Comparison of ENCODE assay signal across 20 cellular contexts in the genomic region with DNA sequence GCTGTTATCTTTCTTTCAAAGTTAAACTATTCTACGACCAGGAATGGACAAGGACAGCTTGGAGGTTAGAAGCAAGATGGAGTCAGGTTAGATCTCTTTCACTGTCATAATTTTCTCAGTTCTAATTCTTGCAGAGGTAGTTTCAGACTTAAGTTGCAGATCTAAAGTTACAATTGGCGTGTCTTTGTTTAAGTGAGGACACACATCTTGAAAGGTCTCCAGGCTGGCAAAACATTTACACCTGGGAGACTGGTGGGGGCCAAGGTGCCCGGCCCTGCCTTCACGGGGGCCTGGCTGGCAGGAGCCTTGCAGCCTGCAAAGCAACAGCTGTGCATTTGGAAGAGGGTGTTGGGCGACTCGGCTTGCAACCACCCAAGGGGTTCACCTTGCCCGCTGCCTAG. TPM values are rescaled to one million over a fixed set of nuclear protein-coding genes. Genes with fewer than 3 reads are reported as not detected.
A peak's percentile ranks its signal among the peaks of the same experiment; 100 is the strongest.
DNase-seq lines count a peak whose midpoint lies in the region; ATAC-seq, FAIRE-seq and TF ChIP-seq lines count a peak whose summit lies in the region.
"Had no signal": no experiment of that assay in that cellular context is flagged by ENCODE, and none has a peak within 500 bp of the region (broad histone marks: within the 10 kb centered on the region; RNA-seq: fewer than 3 reads in every experiment).

No MANE protein-coding gene starts in this region.

- H3K36me3 ChIP-seq in sigmoid colon, result no peaks in the 10 kb centered on the region
- H3K36me3 ChIP-seq in gastroesophageal sphincter, result no peaks in the 10 kb centered on the region

- intact Hi-C loops in activated B cell treated with CpG ODN at 0.5 μM for 24 hours (cut with micrococcal nuclease), result loop anchor here (5.0 kb wide), 2 partner anchors 37 to 1517 kb away; a partner anchor contains a TSS
- intact Hi-C loops in sigmoid colon (cut with DNase I), result loop anchor here (2.0 kb wide), 1 partner anchor 24 kb away; no protein-coding TSS in a partner anchor

- no peaks in the 10 kb centered on the region for H3K9me3 Mint-ChIP-seq in activated T-cell treated with anti-CD3 and anti-CD28 coated beads, Interleukin-2, amount 50 U/mL, for 24 hours
- H3K9me3 Mint-ChIP-seq in activated B cell treated with CpG ODN at 0.5 μM for 24 hours (no peaks in the 10 kb centered on the region), glutamatergic neuron (ENCODE audit: unreplicated experiment) (no peaks in the 10 kb centered on the region)
- H3K9me3 Mint-ChIP-seq: HFFc6 had no signal

- peaks cover 24% of the 10 kb centered on the region for H3K4me1 Mint-ChIP-seq in activated T-cell treated with anti-CD3 and anti-CD28 coated beads, Interleukin-2, amount 50 U/mL, for 24 hours (ENCODE audit: low read depth)
- H3K4me1 Mint-ChIP-seq in activated B cell treated with CpG ODN at 0.5 μM for 24 hours (peaks cover 12% of the 10 kb centered on the region), glutamatergic neuron (ENCODE audit: low read depth, unreplicated experiment) (peaks cover 11% of the 10 kb centered on the region)

- H3K27me3 Mint-ChIP-seq in activated T-cell treated with anti-CD3 and anti-CD28 coated beads, Interleukin-2, amount 50 U/mL, for 24 hours, result no peaks in the 10 kb centered on the region
- H3K27me3 Mint-ChIP-seq in activated B cell treated with CpG ODN at 0.5 μM for 24 hours (no peaks in the 10 kb centered on the region), glutamatergic neuron (ENCODE audit: unreplicated experiment) (no peaks in the 10 kb centered on the region)

- TF ChIP-seq EP300 in sigmoid colon (IDR thresholded peaks at IDR 0.05) (no peak), gastroesophageal sphincter (IDR thresholded peaks at IDR 0.05) (no peak)

- TF ChIP-seq POLR2A in sigmoid colon (IDR thresholded peaks at IDR 0.05) (no peak), GM12891 (IDR thresholded peaks at IDR 0.05; ENCODE audit: low read depth, low read length) (no peak), gastroesophageal sphincter (IDR thresholded peaks at IDR 0.05) (no peak)

- POLR2A ChIA-PET in activated B cell treated with CpG ODN at 0.5 μM for 24 hours (lab: Charles Lee), result interaction anchor here (2.2 kb wide), 1 partner anchor 25 kb away, joined by 18 read pairs; a partner anchor contains a TSS

- H3K27me3 ChIP-seq in sigmoid colon (no peaks in the 10 kb centered on the region), gastroesophageal sphincter (no peaks in the 10 kb centered on the region)

- H3K4me3 ChIP-seq in sigmoid colon, result no peak overlapping the region
- H3K4me3 ChIP-seq in gastroesophageal sphincter, result no peak overlapping the region

- DNase-seq in activated T-cell treated with anti-CD3 and anti-CD28 coated beads, Interleukin-2, amount 50 U/mL, for 24 hours, result no peak
- no peak for DNase-seq in activated T-cell treated with anti-CD3 and anti-CD28 coated beads, Interleukin-2, amount 50 U/mL, for 48 hours
- DNase-seq in activated B cell treated with CpG ODN at 0.5 μM for 24 hours (no peak), glutamatergic neuron (no peak), sigmoid colon (peak; percentile 47), GM12891 (ENCODE audit: insufficient read length, low spot score) (no peak), NCI-H1105 (lab: John Stamatoyannopoulos, UW) (no peak)
- DNase-seq: activated CD4-positive, CD25-positive, alpha-beta regulatory T cell; activated T-cell treated with anti-CD3 and anti-CD28 coated beads, Interleukin-2, amount 50 U/mL, for 1 hour; anterior cingulate cortex; HFFc6; hippocampal formation; kidney glomerular epithelial cell; mesendoderm; NCI-H1436 treated with DMSO at 0.1 percent for 48 hours; nucleus accumbens; stimulated activated CD4-positive, alpha-beta T cell treated with anti-CD3 and anti-CD28 coated beads, Interleukin-1b, Interleukin-23, amount 100 ng/mL, for 48 hours; substantia nigra had no signal

- peak overlapping the region; percentile 26 for H3K27ac Mint-ChIP-seq in activated T-cell treated with anti-CD3 and anti-CD28 coated beads, Interleukin-2, amount 50 U/mL, for 24 hours
- no peak overlapping the region for H3K27ac Mint-ChIP-seq in activated B cell treated with CpG ODN at 0.5 μM for 24 hours
- no peak overlapping the region for H3K27ac Mint-ChIP-seq in glutamatergic neuron (ENCODE audit: unreplicated experiment)
- H3K27ac Mint-ChIP-seq: HFFc6 had no signal

- H3K4me1 ChIP-seq in sigmoid colon, result peaks cover 0 to 33% (median 12%) of the 10 kb centered on the region in 4 donors
- H3K4me1 ChIP-seq in gastroesophageal sphincter, result peaks cover 0 to 36% (median 8%) of the 10 kb centered on the region in 3 donors

- FAIRE-seq in GM12891 (lab: Jason Lieb, UNC), result no peak
- FAIRE-seq: endometrium had no signal

- 89 to 90% methylated on average over 7 of the region's 7 CpGs for WGBS in sigmoid colon, 2 donors
- WGBS in gastroesophageal sphincter (ENCODE audit: low coverage in 1 of 2), 2 donors, result 63 to 81% methylated on average over 2 to 6 of the region's 7 CpGs

- TF ChIP-seq CTCF in activated B cell treated with CpG ODN at 0.5 μM for 24 hours (IDR thresholded peaks at IDR 0.05) (no peak), glutamatergic neuron (IDR thresholded peaks at IDR 0.05; ENCODE audit: partially characterized antibody, unreplicated experiment) (no peak), sigmoid colon (IDR thresholded peaks at IDR 0.05) (no peak), gastroesophageal sphincter (IDR thresholded peaks at IDR 0.05) (no peak)

- no peak for ATAC-seq in activated B cell treated with CpG ODN at 0.5 μM for 24 hours (ENCODE audit: low read depth)
- ATAC-seq in gastroesophageal sphincter, result no peak

- peaks cover 2% of the 10 kb centered on the region for H3K36me3 Mint-ChIP-seq in activated T-cell treated with anti-CD3 and anti-CD28 coated beads, Interleukin-2, amount 50 U/mL, for 24 hours (ENCODE audit: low read depth)
- H3K36me3 Mint-ChIP-seq in activated B cell treated with CpG ODN at 0.5 μM for 24 hours (ENCODE audit: low read depth) (peaks cover 4% of the 10 kb centered on the region), glutamatergic neuron (ENCODE audit: unreplicated experiment) (no peaks in the 10 kb centered on the region)

- peak overlapping the region; percentile 63 for H3K4me3 Mint-ChIP-seq in activated T-cell treated with anti-CD3 and anti-CD28 coated beads, Interleukin-2, amount 50 U/mL, for 24 hours
- H3K4me3 Mint-ChIP-seq in activated B cell treated with CpG ODN at 0.5 μM for 24 hours (peak overlapping the region; percentile 63), glutamatergic neuron (ENCODE audit: unreplicated experiment) (peak overlapping the region; percentile 30)

- CTCF ChIA-PET in activated B cell treated with CpG ODN at 0.5 μM for 24 hours (lab: Charles Lee), result no interaction called here

- H3K9me3 ChIP-seq in sigmoid colon, result no peaks in the 10 kb centered on the region
- no peaks in the 10 kb centered on the region for H3K9me3 ChIP-seq in gastroesophageal sphincter

- H3K27ac ChIP-seq in sigmoid colon, result no peak overlapping the region
- H3K27ac ChIP-seq in gastroesophageal sphincter, result no peak overlapping the region

TF ChIP-seq in GM12891, 5 proteins besides CTCF, POLR2A, EP300 and RAD21:
- TF ChIP-seq PAX5 (IDR thresholded peaks at IDR 0.05; ENCODE audit: insufficient read depth, low read length, severe bottlenecking), result no peak
- no peak for TF ChIP-seq POLR2AphosphoS5 (IDR thresholded peaks at IDR 0.05; ENCODE audit: low read depth, low read length)
- no peak for TF ChIP-seq TAF1 (IDR thresholded peaks at IDR 0.05; ENCODE audit: low read depth, low read length)
- no peak for TF ChIP-seq POU2F2 (IDR thresholded peaks at IDR 0.05; ENCODE audit: low read depth, low read length)

RNA-seq across cellular contexts. Expression of a gene that starts 1.7 kb away (rescaled TPM):
- total RNA-seq in activated B cell treated with CpG ODN at 0.5 μM for 24 hours, result 10.7 and 15.2 TPM in 2 replicates
- total RNA-seq in glutamatergic neuron (ENCODE audit: unreplicated experiment), result 21.6 TPM
- total RNA-seq in sigmoid colon, result 10 to 100 TPM; 22.1 to 35.3 (median 26.9) TPM
- polyA plus RNA-seq in sigmoid colon, result 100 to 1,000 TPM in 1 of 3 donors, 1 to 10 TPM in 2; 8.7 to 107 (median 9.6) TPM
- polyA plus RNA-seq in GM12891 (2012; ENCODE audit: low read depth, missing spikeins), result 7.6 TPM
- total RNA-seq in gastroesophageal sphincter, result 10 to 100 TPM; 11.6 to 36.9 (median 23.4) TPM

RNA-seq across cellular contexts. Expression of a gene that starts 25.4 kb away (rescaled TPM):
- total RNA-seq in activated B cell treated with CpG ODN at 0.5 μM for 24 hours (20.3 and 21.3 TPM in 2 replicates), glutamatergic neuron (ENCODE audit: unreplicated experiment) (41.9 TPM), sigmoid colon (100 to 1,000 TPM; 105 to 127 (median 119) TPM), gastroesophageal sphincter (100 to 1,000 TPM; 209 to 286 (median 230) TPM)
- 10 to 100 TPM in 2 of 3 donors, 1 to 10 TPM in 1; 6.9 to 38.6 (median 11.4) TPM for polyA plus RNA-seq in sigmoid colon
- polyA plus RNA-seq in GM12891 (2012; ENCODE audit: low read depth, missing spikeins), result 15.4 TPM
